Comparison of ENCODE assay signal across 11 cellular contexts in genomic region chr7:102664765-102665164, GRCh38. TPM values are rescaled to one million over a fixed set of nuclear protein-coding genes. Genes with fewer than 3 reads are reported as not detected.
"Had no signal": no experiment of that assay in that cellular context is flagged by ENCODE, and none has a peak within 500 bp of the region (broad histone marks: within the 10 kb centered on the region; RNA-seq: fewer than 3 reads in every experiment).

No MANE protein-coding gene starts in this region.

RNA-seq across cellular contexts. Expression of gene POLR2J2, which starts 6.7 kb away (rescaled TPM):
- total RNA-seq: ascending aorta had no signal

RNA-seq across cellular contexts. Expression of gene SPDYE2B, which starts 14.6 kb away (rescaled TPM):
- total RNA-seq: activated B cell treated with CpG ODN at 0.5 μM for 24 hours; activated CD4-positive, alpha-beta T cell treated with anti-CD3 and anti-CD28 coated beads, Interleukin-2, amount 10 ng/mL, durations not matched to agents 7 days and 5 days; activated CD8-positive, alpha-beta memory T cell treated with anti-CD3 and anti-CD28 coated beads for 36 hours; activated CD8-positive, alpha-beta T cell treated with anti-CD3 and anti-CD28 coated beads, Interleukin-2, amount 10 ng/mL, durations not matched to agents 7 days and 5 days; activated naive CD8-positive, alpha-beta T cell treated with anti-CD3 and anti-CD28 coated beads, Interleukin-2, amount 10 ng/mL, durations not matched to agents 7 days and 5 days; activated T-helper 2 cell treated with anti-CD3 and anti-CD28 coated beads, Interferon-gamma antibody, Interleukin-2, Interleukin-4, amounts not matched to agents 10 μg/mL and 5 μg/mL and 100 μg/mL, durations not matched to agents 14 hours and 24 hours and 36 hours; ascending aorta; bronchial epithelial cell; cardiac muscle cell; cerebellum had no signal
- polyA plus RNA-seq: adipose tissue had no signal
